Comparison of ENCODE assay signal across 1 cellular context in the genomic region with DNA sequence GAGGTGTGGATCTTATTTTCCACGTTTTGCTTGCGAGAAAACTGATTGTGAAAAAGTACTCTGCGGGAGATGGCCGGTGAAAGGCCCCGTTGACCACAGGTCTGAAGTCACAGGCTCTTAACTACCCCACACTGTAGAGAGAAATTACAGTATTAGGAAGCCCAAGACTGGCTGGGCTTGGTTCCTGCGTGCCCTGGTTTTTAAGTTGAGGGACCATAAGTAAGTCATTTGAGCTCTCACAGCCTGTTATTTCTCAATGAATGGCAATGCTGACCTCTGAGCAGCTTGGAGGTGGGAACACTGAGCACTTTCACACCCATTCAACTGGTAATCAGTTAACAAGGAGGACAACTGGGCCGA.
TF ChIP-seq lines count a peak whose summit lies in the region.

No MANE protein-coding gene starts in this region.

TF ChIP-seq in IMR-90, 13 proteins besides CTCF, POLR2A, EP300 and RAD21 (continued from another document):
- TF ChIP-seq MAZ (IDR thresholded peaks at IDR 0.05; ENCODE audit: borderline replicate concordance, low read depth, low read length) = no peak
- TF ChIP-seq BHLHE40 (IDR thresholded peaks at IDR 0.05; ENCODE audit: low read depth, low read length) = no peak
- no peak for TF ChIP-seq SMC3 (IDR thresholded peaks at IDR 0.05; ENCODE audit: low read depth, low read length)
- no peak for TF ChIP-seq NFE2L2 (IDR thresholded peaks at IDR 0.05; ENCODE audit: low read depth, low read length)
- TF ChIP-seq CHD1 (IDR thresholded peaks at IDR 0.05; ENCODE audit: low read depth, low read length) = no peak
- TF ChIP-seq MXI1 (IDR thresholded peaks at IDR 0.05; ENCODE audit: borderline replicate concordance, low read depth, low read length) = no peak
- no peak for TF ChIP-seq RFX5 (IDR thresholded peaks at IDR 0.05; ENCODE audit: low read depth, low read length)
